Comparison of ENCODE assay signal across 19 cellular contexts in genomic region chr11:41413843-41414242, GRCh38. TPM values are rescaled to one million over a fixed set of nuclear protein-coding genes. Genes with fewer than 3 reads are reported as not detected.
DNase-seq lines count a peak whose midpoint lies in the region; ATAC-seq and TF ChIP-seq lines count a peak whose summit lies in the region.
"Had no signal": no experiment of that assay in that cellular context is flagged by ENCODE, and none has a peak within 500 bp of the region (broad histone marks: within the 10 kb centered on the region; RNA-seq: fewer than 3 reads in every experiment).

No MANE protein-coding gene starts in this region.

- intact Hi-C loops in lower lobe of right lung (cut with DNase I) (no loop called here), vagina (cut with DNase I) (no loop called here)

- H3K9me3 ChIP-seq in lower lobe of right lung (no peaks in the 10 kb centered on the region), vagina (no peaks in the 10 kb centered on the region)
- H3K9me3 ChIP-seq: HAP-1, SK-N-SH had no signal

- TF ChIP-seq POLR2A in GM18505 (IDR thresholded peaks at IDR 0.05; ENCODE audit: borderline replicate concordance, extremely low read depth, insufficient read depth, insufficient read length) = no peak
- no peak for TF ChIP-seq POLR2A in vagina (IDR thresholded peaks at IDR 0.05)

- no peak overlapping the region for H3K27ac ChIP-seq in lower lobe of right lung
- no peak overlapping the region for H3K27ac ChIP-seq in vagina

- no peaks in the 10 kb centered on the region for H3K36me3 ChIP-seq in lower lobe of right lung
- no peaks in the 10 kb centered on the region for H3K36me3 ChIP-seq in vagina
- H3K36me3 ChIP-seq: HAP-1 had no signal

- H3K4me1 ChIP-seq in lower lobe of right lung (no peaks in the 10 kb centered on the region), vagina (no peaks in the 10 kb centered on the region)
- H3K4me1 ChIP-seq: HAP-1 had no signal

- H3K27me3 ChIP-seq in lower lobe of right lung (ENCODE audit: low read depth) (no peaks in the 10 kb centered on the region), vagina (no peaks in the 10 kb centered on the region)

- TF ChIP-seq CTCF in lower lobe of right lung (IDR thresholded peaks at IDR 0.05) (no peak), vagina (IDR thresholded peaks at IDR 0.05) (no peak)

- no peak overlapping the region for H3K4me3 ChIP-seq in lower lobe of right lung
- no peak overlapping the region for H3K4me3 ChIP-seq in vagina
- H3K4me3 ChIP-seq: HAP-1 had no signal

- peak; percentile 37 for DNase-seq in NOMO-1 treated with DMSO at 0.1 percent for 48 hours (lab: John Stamatoyannopoulos, UW; ENCODE audit: unreplicated experiment)
- no peak for DNase-seq in stimulated activated CD4-positive, alpha-beta T cell treated with anti-CD3 and anti-CD28 coated beads, Interleukin-4, amount 100 ng/mL, for 1 hour
- DNase-seq in lower lobe of right lung = no peak
- DNase-seq in vagina (ENCODE audit: extremely low spot score in 2 of 2) = no peak
- DNase-seq: activated naive CD8-positive, alpha-beta T cell treated with anti-CD3 and anti-CD28 coated beads, Interleukin-2, amount 50 U/mL, for 24 hours; activated T-cell treated with anti-CD3 and anti-CD28 coated beads, Interleukin-2, amount 50 U/mL, for 1 hour; DMS53; left colon; naive B cell; NCI-H2107; SK-N-SH; stimulated activated naive CD8-positive, alpha-beta T cell treated with anti-CD3 and anti-CD28 coated beads, Interleukin-15, amount 100 ng/mL, for 72 hours had no signal

- ATAC-seq in GM18505 (IDR thresholded peaks at IDR 0.05; ENCODE audit: unreplicated experiment) (peak; percentile 85), GM21390 (IDR thresholded peaks at IDR 0.05; ENCODE audit: unreplicated experiment) (peak; percentile 86), HG03045 (IDR thresholded peaks at IDR 0.05; ENCODE audit: unreplicated experiment) (peak; percentile 88), lower lobe of right lung (no peak), GM21447 (IDR thresholded peaks at IDR 0.05; ENCODE audit: unreplicated experiment) (no peak)
- ATAC-seq: activated naive CD8-positive, alpha-beta T cell treated with anti-CD3 and anti-CD28 coated beads, Interleukin-2, amount 50 U/mL, for 24 hours; left colon; stimulated activated naive CD8-positive, alpha-beta T cell treated with anti-CD3 and anti-CD28 coated beads, Interleukin-15, amount 100 ng/mL, for 72 hours; WTC11 had no signal

RNA-seq across cellular contexts. Expression of gene LRRC4C, which starts 45.6 kb away (rescaled TPM):
- total RNA-seq in lower lobe of right lung (0.86 TPM), vagina (5.6 TPM)
- total RNA-seq: MCF 10A had no signal

Comparison
In these comparisons a context has a peak if more than half of its experiments do, and no peak if none do; other contexts are left out.
1. ATAC-seq: peak in GM18505 (single experiment), GM21390 (single experiment) and HG03045 (single experiment); none in lower lobe of right lung (0 of 2) and GM21447 (single experiment).